ENCODE assay signal across 8 cellular contexts in genomic region chr2:25673170-25674002, GRCh38. TPM values are rescaled to one million over a fixed set of nuclear protein-coding genes. Genes with fewer than 3 reads are reported as not detected.
A peak's percentile ranks its signal among the peaks of the same experiment; 100 is the strongest.
DNase-seq lines count a peak whose midpoint lies in the region; ATAC-seq and TF ChIP-seq lines count a peak whose summit lies in the region.

Gene DTNB (minus strand): TSS chr2:25673577. CDS start chr2:25652660, 20,917 bp downstream.

- H3K27me3 ChIP-seq in CD4-positive, CD25-positive, alpha-beta regulatory T cell (ENCODE audit: control insufficient read depth, insufficient read depth, low read length) = no peaks in the 10 kb centered on the region
- H3K27me3 ChIP-seq in OCI-LY3 (ENCODE audit: low read depth, low read length) = peaks cover 15% of the 10 kb centered on the region
- H3K27me3 ChIP-seq in mucosa of stomach (ENCODE audit: control insufficient read depth, insufficient read depth, low read length) = no peaks in the 10 kb centered on the region

- peak within 1 kb of the TSS; percentile 89 for H2AFZ ChIP-seq in OCI-LY3 (ENCODE audit: low read depth, low read length)

- no peaks in the 10 kb centered on the region for H3K9me3 ChIP-seq in CD4-positive, CD25-positive, alpha-beta regulatory T cell (ENCODE audit: control insufficient read depth in 2 of 2, low read length in 2 of 2)
- H3K9me3 ChIP-seq in OCI-LY3 (ENCODE audit: insufficient read depth, low read length) = no peaks in the 10 kb centered on the region
- no peaks in the 10 kb centered on the region for H3K9me3 ChIP-seq in mucosa of stomach (ENCODE audit: control insufficient read depth, low read length)

- no peaks in the 10 kb centered on the region for H3K36me3 ChIP-seq in CD4-positive, CD25-positive, alpha-beta regulatory T cell (ENCODE audit: control insufficient read depth, insufficient read depth, low read length)
- H3K36me3 ChIP-seq in OCI-LY3 (replicated peaks; ENCODE audit: low read depth, low read length) (no peaks in the 10 kb centered on the region), mucosa of stomach (ENCODE audit: control insufficient read depth, insufficient read depth, low read length) (no peaks in the 10 kb centered on the region)

- peaks cover 13% of the 10 kb centered on the region for H3K4me1 ChIP-seq in CD4-positive, CD25-positive, alpha-beta regulatory T cell (ENCODE audit: control insufficient read depth, insufficient read depth, low read length, poor library complexity, severe bottlenecking)
- peaks cover 7% of the 10 kb centered on the region; the same call in 1 of the 2 replicates for H3K4me1 ChIP-seq in OCI-LY3 (ENCODE audit: low read length)
- H3K4me1 ChIP-seq in mucosa of stomach (ENCODE audit: control insufficient read depth, insufficient read depth, low read length) = peaks cover 6% of the 10 kb centered on the region

- peaks cover 9 to 49% (median 30%) of the 10 kb centered on the region in 4 donors for H3K4me1 Mint-ChIP-seq in CD4-positive, CD25-positive, alpha-beta regulatory T cell

- peak within 1 kb of the TSS; percentile 81 for H3K9ac ChIP-seq in OCI-LY3 (ENCODE audit: low read length)
- H3K9ac ChIP-seq in mucosa of stomach (ENCODE audit: low read length) = peak within 1 kb of the TSS; percentile 64

- H3K27ac Mint-ChIP-seq in CD4-positive, CD25-positive, alpha-beta regulatory T cell = peak within 1 kb of the TSS; percentile 63 to 88 (median 78)

- peak within 1 kb of the TSS; percentile 72 for H3K27ac ChIP-seq in CD4-positive, CD25-positive, alpha-beta regulatory T cell (ENCODE audit: insufficient read depth, low read length, poor library complexity, severe bottlenecking)
- H3K27ac ChIP-seq in OCI-LY3 (ENCODE audit: low read length) = peak within 1 kb of the TSS; percentile 47

- ATAC-seq in CD4-positive, CD25-positive, alpha-beta regulatory T cell (ENCODE audit: low read depth in 2 of 2) = peak; percentile 79 to 81
- peak; percentile 82 for ATAC-seq in GM19328 (IDR thresholded peaks at IDR 0.05; ENCODE audit: unreplicated experiment)
- ATAC-seq in HG03457 (IDR thresholded peaks at IDR 0.05; ENCODE audit: unreplicated experiment) = peak; percentile 41

- H3K27me3 Mint-ChIP-seq in CD4-positive, CD25-positive, alpha-beta regulatory T cell = peaks cover 13% of the 10 kb centered on the region

- H3K4me2 ChIP-seq in OCI-LY3 (ENCODE audit: low read length) = peak within 1 kb of the TSS; percentile 88

- H3K4me3 Mint-ChIP-seq in CD4-positive, CD25-positive, alpha-beta regulatory T cell = peak within 1 kb of the TSS; percentile 86 to 94 (median 91)

- H3K79me2 ChIP-seq in OCI-LY3 (ENCODE audit: low read length) = peaks cover 21% of the 10 kb centered on the region

- no peaks in the 10 kb centered on the region; the same call in 1 of the 2 replicates for H4K20me1 ChIP-seq in OCI-LY3 (ENCODE audit: insufficient read depth, low read length)

- peak within 1 kb of the TSS; percentile 91 for H3K4me3 ChIP-seq in CD4-positive, CD25-positive, alpha-beta regulatory T cell (ENCODE audit: low read depth, low read length)
- peak within 1 kb of the TSS; percentile 98 for H3K4me3 ChIP-seq in OCI-LY3 (ENCODE audit: low read length)
- H3K4me3 ChIP-seq in epithelial cell of proximal tubule (ENCODE audit: low read depth, low read length) = peak within 1 kb of the TSS; percentile 61
- peak within 1 kb of the TSS; percentile 23 for H3K4me3 ChIP-seq in mucosa of stomach (ENCODE audit: low read length)

- peaks cover 0 to 2% (median 0%) of the 10 kb centered on the region in 7 donors for H3K9me3 Mint-ChIP-seq in CD4-positive, CD25-positive, alpha-beta regulatory T cell

- peak; percentile 74 to 80 (median 76) for DNase-seq in CD4-positive, CD25-positive, alpha-beta regulatory T cell
- peak; percentile 62 for DNase-seq in activated T-cell treated with anti-CD3 and anti-CD28 coated beads for 24 hours (ENCODE audit: low read depth)
- no peak for DNase-seq in epithelial cell of proximal tubule (ENCODE audit: low read depth)
- DNase-seq in stimulated activated CD8-positive, alpha-beta memory T cell treated with anti-CD3 and anti-CD28 coated beads, Interleukin-4, amount 100 ng/mL, for 48 hours = peak; percentile 78

- no peaks in the 10 kb centered on the region for H3K36me3 Mint-ChIP-seq in CD4-positive, CD25-positive, alpha-beta regulatory T cell

- TF ChIP-seq CTCF in OCI-LY3 (IDR thresholded peaks at IDR 0.05; ENCODE audit: low read depth, low read length) (no peak), epithelial cell of proximal tubule (conservative IDR thresholded peaks at IDR 0.05; ENCODE audit: low read depth, low read length) (no peak)

RNA-seq across cellular contexts. Expression of gene DTNB, which starts in this region (rescaled TPM):
- 50.1 TPM for total RNA-seq in CD4-positive, CD25-positive, alpha-beta regulatory T cell
- polyA plus RNA-seq in CD4-positive, CD25-positive, alpha-beta regulatory T cell = 10 to 100 TPM; 11.5 to 19.4 (median 14.7) TPM
- 4.8 and 5.6 TPM in 2 replicates for total RNA-seq in epithelial cell of proximal tubule

Comparison
In these comparisons a context has a peak if more than half of its experiments do, and no peak if none do; other contexts are left out.
1. H3K4me3 ChIP-seq: peak in every context shown above with its lines; median percentile 98 in OCI-LY3; 91 in CD4-positive, CD25-positive, alpha-beta regulatory T cell; 61 in epithelial cell of proximal tubule; 23 in mucosa of stomach.